Comparison of ENCODE assay signal across 8 cellular contexts in the genomic region with DNA sequence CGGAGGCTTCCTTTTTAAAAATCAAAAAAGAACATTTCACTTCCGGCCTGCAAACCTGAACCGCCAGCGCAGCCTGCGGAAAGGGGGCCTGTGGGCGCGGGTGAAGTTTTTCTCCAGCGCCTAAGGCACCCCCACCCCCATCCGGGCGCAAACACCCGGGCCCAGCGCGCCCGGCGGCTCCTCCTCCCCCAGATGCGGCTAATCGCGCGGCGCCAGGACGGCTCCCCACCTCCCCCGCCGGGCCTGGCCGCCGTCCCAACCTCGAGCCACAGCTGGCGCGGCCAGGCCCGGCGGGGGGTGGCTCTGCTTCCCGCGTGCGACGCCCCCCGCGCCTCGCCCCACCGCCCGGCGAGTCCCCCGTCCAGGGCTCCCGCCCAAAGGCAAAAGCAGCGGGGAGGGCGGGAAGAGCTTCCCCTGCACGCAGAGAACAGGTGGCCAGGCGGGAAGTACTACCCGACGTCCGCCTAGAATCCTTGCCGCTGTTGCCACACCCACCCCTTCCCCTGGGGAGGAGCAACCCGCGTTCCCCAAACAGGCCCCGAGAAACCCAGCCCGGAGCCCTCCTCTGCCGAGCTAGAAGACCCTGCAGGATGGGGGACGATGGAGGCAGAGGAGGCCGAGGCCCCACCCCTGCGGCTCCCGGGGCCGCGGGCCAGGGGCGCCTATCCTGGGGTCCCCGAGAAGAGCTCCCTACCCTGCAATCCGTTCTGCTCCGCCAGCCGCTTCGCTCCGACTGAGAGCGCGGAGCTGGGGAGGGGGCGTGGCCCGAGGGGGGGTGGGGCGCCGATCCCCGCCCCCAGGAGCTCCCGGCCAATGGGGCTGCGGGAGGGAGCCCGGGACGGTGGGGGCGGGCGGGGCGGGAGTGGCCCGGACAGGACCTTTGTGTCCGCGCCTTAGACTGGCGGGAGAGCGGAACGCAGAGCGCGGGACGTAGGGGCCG. TPM values are rescaled to one million over a fixed set of nuclear protein-coding genes. Genes with fewer than 3 reads are reported as not detected.
DNase-seq lines count a peak whose midpoint lies in the region; ATAC-seq and TF ChIP-seq lines count a peak whose summit lies in the region.

Gene CARHSP1, minus strand, starts transcription at position 735 of the 940 bp plus-strand sequence. CDS start 9,678 bp downstream, outside the sequence.

- DNase-seq in NCI-H146 treated with DMSO at 0.1 percent for 48 hours (lab: John Stamatoyannopoulos, UW; ENCODE audit: unreplicated experiment) (peak; percentile 94), amniotic stem cell (lab: John Stamatoyannopoulos, UW) (peak; percentile 80), left ventricle myocardium inferior (peak; percentile 88), pulmonary artery endothelial cell (ENCODE audit: low read depth, low spot score) (peak; percentile 55), uterus (peak; percentile 82 to 84)

- H3K27me3 ChIP-seq in left ventricle myocardium inferior (ENCODE audit: low read depth) (no peaks in the 10 kb centered on the region), uterus (no peaks in the 10 kb centered on the region)

- intact Hi-C loops in left ventricle myocardium inferior (cut with micrococcal nuclease) (no loop called here), uterus (cut with DNase I; ENCODE audit: low total_unique reads) (no loop called here)

- ATAC-seq in HG02870 (IDR thresholded peaks at IDR 0.05; ENCODE audit: unreplicated experiment), result peak; percentile 69

- peak within 1 kb of the TSS; percentile 93 for H3K27ac Mint-ChIP-seq in T-helper 1 cell treated with Interleukin-12 subunit alpha and Interleukin-12 subunit beta and Interleukin-4 antibody, amounts not matched to agents 30 μg/mL and 1 μg/mL, for 36 hours

- no peaks in the 10 kb centered on the region for H3K27me3 Mint-ChIP-seq in T-helper 1 cell treated with Interleukin-12 subunit alpha and Interleukin-12 subunit beta and Interleukin-4 antibody, amounts not matched to agents 30 μg/mL and 1 μg/mL, for 36 hours (ENCODE audit: low read depth)

- TF ChIP-seq CTCF in left ventricle myocardium inferior (IDR thresholded peaks at IDR 0.05; ENCODE audit: borderline replicate concordance) (no peak), uterus (IDR thresholded peaks at IDR 0.05) (no peak)

- H3K4me3 ChIP-seq in left ventricle myocardium inferior (peak within 1 kb of the TSS; percentile 74), uterus (peak within 1 kb of the TSS; percentile 46 to 75)

- peak; percentile 72 for TF ChIP-seq POLR2A in GM15510 (IDR thresholded peaks at IDR 0.05; ENCODE audit: borderline replicate concordance, extremely low read depth, insufficient read length)
- peak; percentile 29 to 62 for TF ChIP-seq POLR2A in uterus (IDR thresholded peaks at IDR 0.05)

- no peaks in the 10 kb centered on the region for H3K9me3 Mint-ChIP-seq in T-helper 1 cell treated with Interleukin-12 subunit alpha and Interleukin-12 subunit beta and Interleukin-4 antibody, amounts not matched to agents 30 μg/mL and 1 μg/mL, for 36 hours

- peaks cover 2% of the 10 kb centered on the region for H3K36me3 Mint-ChIP-seq in T-helper 1 cell treated with Interleukin-12 subunit alpha and Interleukin-12 subunit beta and Interleukin-4 antibody, amounts not matched to agents 30 μg/mL and 1 μg/mL, for 36 hours (ENCODE audit: low read depth)

- H3K27ac ChIP-seq in left ventricle myocardium inferior (replicated peaks) (peak within 1 kb of the TSS; percentile 90), uterus (peak within 1 kb of the TSS; percentile 80 to 86)

- H3K9me3 ChIP-seq in left ventricle myocardium inferior (replicated peaks), result no peaks in the 10 kb centered on the region
- H3K9me3 ChIP-seq in uterus, result no peaks in the 10 kb centered on the region

- H3K4me1 Mint-ChIP-seq in T-helper 1 cell treated with Interleukin-12 subunit alpha and Interleukin-12 subunit beta and Interleukin-4 antibody, amounts not matched to agents 30 μg/mL and 1 μg/mL, for 36 hours (ENCODE audit: low read depth), result peaks cover 34% of the 10 kb centered on the region

- H3K4me1 ChIP-seq in left ventricle myocardium inferior, result peaks cover 58% of the 10 kb centered on the region
- H3K4me1 ChIP-seq in uterus, result peaks cover 0 to 37% of the 10 kb centered on the region in 2 donors

- H3K36me3 ChIP-seq in left ventricle myocardium inferior, result no peaks in the 10 kb centered on the region
- H3K36me3 ChIP-seq in uterus, result no peaks in the 10 kb centered on the region

- peak within 1 kb of the TSS; percentile 95 for H3K4me3 Mint-ChIP-seq in T-helper 1 cell treated with Interleukin-12 subunit alpha and Interleukin-12 subunit beta and Interleukin-4 antibody, amounts not matched to agents 30 μg/mL and 1 μg/mL, for 36 hours

RNA-seq across cellular contexts. Expression of gene CARHSP1, which starts in this region (rescaled TPM):
- 23.9 TPM for total RNA-seq in left ventricle myocardium inferior
- total RNA-seq in pulmonary artery endothelial cell, result 140 and 155 TPM in 2 replicates
- 10 to 100 TPM; 20.0 to 79.2 (median 67.4) TPM for total RNA-seq in uterus

Comparison
In these comparisons a context has a peak if more than half of its experiments do, and no peak if none do; other contexts are left out.
1. Peak in every context shown above with its lines: DNase-seq, ATAC-seq, H3K4me3 ChIP-seq and H3K27ac ChIP-seq.